Comparison of ENCODE assay signal across 10 cellular contexts in the genomic region with DNA sequence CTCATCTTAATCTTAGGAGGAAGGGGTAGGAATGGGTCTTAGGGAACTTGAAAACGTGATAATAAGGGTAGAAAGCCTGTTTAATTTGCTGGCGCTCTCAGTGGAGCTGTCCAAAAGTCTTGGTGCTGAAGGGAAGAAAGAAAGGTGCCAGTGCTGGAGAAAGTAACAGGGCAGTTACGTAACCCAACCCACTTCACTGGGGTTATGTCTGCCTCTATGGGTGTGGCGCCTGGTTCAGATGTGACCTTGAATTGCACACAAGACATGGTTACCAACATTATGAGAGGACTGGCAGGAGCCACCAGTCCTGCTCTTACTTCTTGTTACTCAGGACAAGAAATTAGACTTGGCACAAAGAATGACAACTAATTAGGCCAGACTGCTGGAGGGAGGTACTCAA. TPM values are rescaled to one million over a fixed set of nuclear protein-coding genes. Genes with fewer than 3 reads are reported as not detected.
A peak's percentile ranks its signal among the peaks of the same experiment; 100 is the strongest.
DNase-seq lines count a peak whose midpoint lies in the region; FAIRE-seq and TF ChIP-seq lines count a peak whose summit lies in the region.
"Had no signal": no experiment of that assay in that cellular context is flagged by ENCODE, and none has a peak within 500 bp of the region (broad histone marks: within the 10 kb centered on the region; RNA-seq: fewer than 3 reads in every experiment).

No MANE protein-coding gene starts in this region.

- H3K4me3 Mint-ChIP-seq in activated naive CD4-positive, alpha-beta T cell treated with anti-CD3 and anti-CD28 coated beads for 36 hours: no peak overlapping the region
- H3K4me3 Mint-ChIP-seq: B cell had no signal

- H3K27me3 ChIP-seq in dorsolateral prefrontal cortex: peaks cover 0 to 94% (median 52%) of the 10 kb centered on the region in 45 donors

- no peak overlapping the region for H3K27ac ChIP-seq in dorsolateral prefrontal cortex

- peaks cover 63% of the 10 kb centered on the region for H3K27me3 Mint-ChIP-seq in activated naive CD4-positive, alpha-beta T cell treated with anti-CD3 and anti-CD28 coated beads for 36 hours (ENCODE audit: low read depth)

- no peaks in the 10 kb centered on the region for H3K9me3 Mint-ChIP-seq in activated naive CD4-positive, alpha-beta T cell treated with anti-CD3 and anti-CD28 coated beads for 36 hours

- no peaks in the 10 kb centered on the region for H3K36me3 Mint-ChIP-seq in activated naive CD4-positive, alpha-beta T cell treated with anti-CD3 and anti-CD28 coated beads for 36 hours (ENCODE audit: low read depth)

- H3K4me1 Mint-ChIP-seq in activated naive CD4-positive, alpha-beta T cell treated with anti-CD3 and anti-CD28 coated beads for 36 hours (ENCODE audit: low read depth): peaks cover 1% of the 10 kb centered on the region

- no peak for TF ChIP-seq CTCF in fibroblast of the aortic adventitia (IDR thresholded peaks at IDR 0.05; ENCODE audit: insufficient read depth, low read length)
- TF ChIP-seq CTCF in dorsolateral prefrontal cortex (IDR thresholded peaks at IDR 0.05 in 54 of 56, conservative IDR thresholded peaks at IDR 0.05 in 2 of 56; ENCODE audit: low read depth in 1 of 56, partially characterized antibody in 56 of 56): no peak

- FAIRE-seq in urothelium cell line (lab: Jason Lieb, UNC): no peak

- peak; percentile 38 for DNase-seq in activated naive CD4-positive, alpha-beta T cell treated with anti-CD3 and anti-CD28 coated beads for 36 hours
- DNase-seq in activated naive CD4-positive, alpha-beta T cell (lab: John Stamatoyannopoulos, UW): no peak
- DNase-seq in RPMI7951 (ENCODE audit: low read depth): peak; percentile 35
- DNase-seq in fibroblast of the aortic adventitia (ENCODE audit: low read depth): peak; percentile 39
- DNase-seq in urothelium cell line (ENCODE audit: low spot score): peak; percentile 57
- no peak for DNase-seq in GM19238 (ENCODE audit: insufficient read length, low spot score)
- no peak for DNase-seq in dorsolateral prefrontal cortex
- DNase-seq in NCI-H748 (lab: John Stamatoyannopoulos, UW; ENCODE audit: unreplicated experiment): no peak
- DNase-seq: NCI-H1417 had no signal

- CTCF ChIA-PET in activated naive CD4-positive, alpha-beta T cell treated with anti-CD3 and anti-CD28 coated beads for 36 hours (lab: Charles Lee): no interaction called here

- H3K4me3 ChIP-seq in fibroblast of the aortic adventitia (ENCODE audit: low read depth, low read length) (no peak overlapping the region), dorsolateral prefrontal cortex (no peak overlapping the region)

- intact Hi-C loops in activated naive CD4-positive, alpha-beta T cell treated with anti-CD3 and anti-CD28 coated beads for 36 hours (cut with micrococcal nuclease): no loop called here
- intact Hi-C loops in dorsolateral prefrontal cortex (cut with DNase I): no loop called here

- H3K27ac Mint-ChIP-seq in activated naive CD4-positive, alpha-beta T cell treated with anti-CD3 and anti-CD28 coated beads for 36 hours: no peak overlapping the region
- H3K27ac Mint-ChIP-seq: B cell had no signal

RNA-seq across cellular contexts. Expression of a gene that starts 18.6 kb away (rescaled TPM):
- total RNA-seq in activated naive CD4-positive, alpha-beta T cell treated with anti-CD3 and anti-CD28 coated beads for 36 hours: 10 to 100 TPM; 40.0 to 43.4 TPM
- total RNA-seq in RPMI7951 (2014; rRNA removed; shearing (Covaris generic)): 25.6 and 31.4 TPM in 2 replicates
- 47.9 and 57.6 TPM in 2 replicates for total RNA-seq in fibroblast of the aortic adventitia (ENCODE audit: low replicate concordance)
- total RNA-seq in dorsolateral prefrontal cortex: 10 to 100 TPM; 48.3 to 78.8 (median 63.9) TPM

Comparison
In these comparisons a context has a peak if more than half of its experiments do, and no peak if none do; other contexts are left out.
1. DNase-seq: peak in activated naive CD4-positive, alpha-beta T cell treated with anti-CD3 and anti-CD28 coated beads for 36 hours (single experiment), RPMI7951 (single experiment), fibroblast of the aortic adventitia (single experiment) and urothelium cell line (single experiment); none in activated naive CD4-positive, alpha-beta T cell (0 of 4), GM19238 (single experiment), dorsolateral prefrontal cortex (0 of 10) and NCI-H748 (single experiment).